ENCODE assay signal across 8 cellular contexts in genomic region chr1:44721521-44722361, GRCh38.
DNase-seq lines count a peak whose midpoint lies in the region; ATAC-seq and TF ChIP-seq lines count a peak whose summit lies in the region.

No MANE protein-coding gene starts in this region.

- no peaks in the 10 kb centered on the region for H3K9me3 ChIP-seq in mucosa of stomach (ENCODE audit: control insufficient read depth, low read length)

- no peak overlapping the region for H3K4me3 ChIP-seq in mucosa of stomach (ENCODE audit: low read length)

- DNase-seq in Ammon's horn (ENCODE audit: low spot score) (peak; percentile 60), NCI-H345 treated with DMSO at 0.1 percent for 48 hours (lab: John Stamatoyannopoulos, UW; ENCODE audit: unreplicated experiment) (peak; percentile 8), stromal cell of bone marrow (ENCODE audit: low read depth) (peak; percentile 44)
- peak; percentile 35 for DNase-seq in effector CD4-positive, alpha-beta T cell

- H3K4me1 ChIP-seq in mucosa of stomach (ENCODE audit: control insufficient read depth, insufficient read depth, low read length) = no peaks in the 10 kb centered on the region

- in situ Hi-C loops in GM18951 (cut with MboI; ENCODE audit: low sequenced_read_pairs, unreplicated experiment) = no loop called here

- H3K9ac ChIP-seq in mucosa of stomach (ENCODE audit: low read length) = peak overlapping the region; percentile 55

- peak; percentile 100 for TF ChIP-seq POLR2A in GM18951 (IDR thresholded peaks at IDR 0.05; ENCODE audit: extremely low read depth, insufficient read depth, insufficient read length)

- no peaks in the 10 kb centered on the region for H3K27me3 ChIP-seq in mucosa of stomach (ENCODE audit: control insufficient read depth, insufficient read depth, low read length)

- peak; percentile 72 for ATAC-seq in HG03095 (IDR thresholded peaks at IDR 0.05; ENCODE audit: unreplicated experiment)
- peak; percentile 90 to 91 for ATAC-seq in activated CD4-positive, CD25-positive, alpha-beta regulatory T cell treated with anti-CD3 and anti-CD28 coated beads, Interleukin-2, amount 50 U/mL, for 24 hours

- H3K36me3 ChIP-seq in mucosa of stomach (ENCODE audit: control insufficient read depth, insufficient read depth, low read length) = no peaks in the 10 kb centered on the region

Comparison
In these comparisons a context has a peak if more than half of its experiments do, and no peak if none do; other contexts are left out.
1. DNase-seq: peak in every context shown above with its lines; median percentile 60 in Ammon's horn; 44 in stromal cell of bone marrow; 35 in effector CD4-positive, alpha-beta T cell; 8 in NCI-H345 treated with DMSO at 0.1 percent for 48 hours.